In the genomic region with DNA sequence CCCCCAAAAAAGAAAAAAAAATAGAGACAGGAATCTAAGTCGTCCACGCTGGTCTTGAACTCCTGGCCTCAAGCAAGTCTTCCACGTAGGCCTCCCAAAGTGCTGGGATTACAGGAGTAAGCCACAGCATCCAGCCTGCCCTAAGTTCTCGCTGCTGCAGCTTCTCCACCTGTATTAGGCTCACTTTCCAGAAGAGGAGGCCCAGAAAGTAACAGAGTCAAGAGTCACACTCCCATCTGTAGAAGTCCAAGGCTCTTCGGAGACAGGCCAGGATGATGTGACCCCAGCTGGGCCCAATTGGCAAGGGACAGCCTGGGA, we compare ENCODE assay signal across 1 cellular context.
TF ChIP-seq lines count a peak whose summit lies in the region.

No MANE protein-coding gene starts in this region.

TF ChIP-seq in HCT116, 20 proteins besides CTCF, POLR2A, EP300 and RAD21 (continued from another document):
- TF ChIP-seq, protein P1, sequence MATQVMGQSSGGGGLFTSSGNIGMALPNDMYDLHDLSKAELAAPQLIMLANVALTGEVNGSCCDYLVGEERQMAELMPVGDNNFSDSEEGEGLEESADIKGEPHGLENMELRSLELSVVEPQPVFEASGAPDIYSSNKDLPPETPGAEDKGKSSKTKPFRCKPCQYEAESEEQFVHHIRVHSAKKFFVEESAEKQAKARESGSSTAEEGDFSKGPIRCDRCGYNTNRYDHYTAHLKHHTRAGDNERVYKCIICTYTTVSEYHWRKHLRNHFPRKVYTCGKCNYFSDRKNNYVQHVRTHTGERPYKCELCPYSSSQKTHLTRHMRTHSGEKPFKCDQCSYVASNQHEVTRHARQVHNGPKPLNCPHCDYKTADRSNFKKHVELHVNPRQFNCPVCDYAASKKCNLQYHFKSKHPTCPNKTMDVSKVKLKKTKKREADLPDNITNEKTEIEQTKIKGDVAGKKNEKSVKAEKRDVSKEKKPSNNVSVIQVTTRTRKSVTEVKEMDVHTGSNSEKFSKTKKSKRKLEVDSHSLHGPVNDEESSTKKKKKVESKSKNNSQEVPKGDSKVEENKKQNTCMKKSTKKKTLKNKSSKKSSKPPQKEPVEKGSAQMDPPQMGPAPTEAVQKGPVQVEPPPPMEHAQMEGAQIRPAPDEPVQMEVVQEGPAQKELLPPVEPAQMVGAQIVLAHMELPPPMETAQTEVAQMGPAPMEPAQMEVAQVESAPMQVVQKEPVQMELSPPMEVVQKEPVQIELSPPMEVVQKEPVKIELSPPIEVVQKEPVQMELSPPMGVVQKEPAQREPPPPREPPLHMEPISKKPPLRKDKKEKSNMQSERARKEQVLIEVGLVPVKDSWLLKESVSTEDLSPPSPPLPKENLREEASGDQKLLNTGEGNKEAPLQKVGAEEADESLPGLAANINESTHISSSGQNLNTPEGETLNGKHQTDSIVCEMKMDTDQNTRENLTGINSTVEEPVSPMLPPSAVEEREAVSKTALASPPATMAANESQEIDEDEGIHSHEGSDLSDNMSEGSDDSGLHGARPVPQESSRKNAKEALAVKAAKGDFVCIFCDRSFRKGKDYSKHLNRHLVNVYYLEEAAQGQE (IDR thresholded peaks at IDR 0.05; ENCODE audit: low read depth) = no peak
- no peak for TF ChIP-seq ZFX (IDR thresholded peaks at IDR 0.05)
- no peak for TF ChIP-seq SRF (IDR thresholded peaks at IDR 0.05; ENCODE audit: low read depth)
